In the genomic region with DNA sequence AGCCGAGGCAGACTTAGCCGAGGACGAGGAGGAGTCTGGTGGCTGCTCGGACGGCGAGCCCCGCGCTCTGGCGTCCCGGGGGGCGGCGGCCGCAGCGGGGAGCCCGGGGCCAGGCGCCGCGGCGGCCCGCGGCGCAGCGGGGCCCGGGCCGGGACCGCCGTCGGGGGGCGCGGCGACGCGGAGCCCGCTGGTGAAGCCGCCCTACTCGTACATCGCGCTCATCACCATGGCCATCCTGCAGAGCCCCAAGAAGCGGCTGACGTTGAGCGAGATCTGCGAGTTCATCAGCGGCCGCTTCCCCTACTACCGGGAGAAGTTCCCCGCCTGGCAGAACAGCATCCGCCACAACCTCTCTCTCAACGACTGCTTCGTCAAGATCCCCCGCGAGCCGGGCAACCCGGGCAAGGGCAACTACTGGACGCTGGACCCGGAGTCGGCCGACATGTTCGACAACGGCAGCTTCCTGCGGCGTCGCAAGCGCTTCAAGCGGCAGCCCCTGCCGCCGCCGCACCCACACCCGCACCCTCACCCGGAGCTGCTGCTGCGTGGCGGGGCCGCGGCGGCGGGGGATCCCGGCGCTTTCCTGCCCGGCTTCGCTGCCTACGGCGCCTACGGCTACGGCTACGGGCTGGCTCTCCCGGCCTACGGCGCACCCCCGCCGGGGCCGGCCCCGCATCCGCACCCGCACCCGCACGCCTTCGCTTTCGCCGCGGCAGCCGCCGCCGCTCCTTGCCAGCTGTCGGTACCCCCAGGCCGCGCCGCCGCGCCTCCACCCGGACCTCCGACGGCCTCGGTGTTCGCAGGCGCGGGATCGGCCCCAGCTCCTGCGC, we compare ENCODE assay signal across 1 cellular context.
TF ChIP-seq lines count a peak whose summit lies in the region.

No MANE protein-coding gene starts in this region.

TF ChIP-seq in liver, 16 proteins besides CTCF, POLR2A, EP300 and RAD21 (continued from another document):
- TF ChIP-seq, protein P1, sequence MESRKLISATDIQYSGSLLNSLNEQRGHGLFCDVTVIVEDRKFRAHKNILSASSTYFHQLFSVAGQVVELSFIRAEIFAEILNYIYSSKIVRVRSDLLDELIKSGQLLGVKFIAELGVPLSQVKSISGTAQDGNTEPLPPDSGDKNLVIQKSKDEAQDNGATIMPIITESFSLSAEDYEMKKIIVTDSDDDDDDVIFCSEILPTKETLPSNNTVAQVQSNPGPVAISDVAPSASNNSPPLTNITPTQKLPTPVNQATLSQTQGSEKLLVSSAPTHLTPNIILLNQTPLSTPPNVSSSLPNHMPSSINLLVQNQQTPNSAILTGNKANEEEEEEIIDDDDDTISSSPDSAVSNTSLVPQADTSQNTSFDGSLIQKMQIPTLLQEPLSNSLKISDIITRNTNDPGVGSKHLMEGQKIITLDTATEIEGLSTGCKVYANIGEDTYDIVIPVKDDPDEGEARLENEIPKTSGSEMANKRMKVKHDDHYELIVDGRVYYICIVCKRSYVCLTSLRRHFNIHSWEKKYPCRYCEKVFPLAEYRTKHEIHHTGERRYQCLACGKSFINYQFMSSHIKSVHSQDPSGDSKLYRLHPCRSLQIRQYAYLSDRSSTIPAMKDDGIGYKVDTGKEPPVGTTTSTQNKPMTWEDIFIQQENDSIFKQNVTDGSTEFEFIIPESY (IDR thresholded peaks at IDR 0.05), result no peak
- TF ChIP-seq FOXA2 (IDR thresholded peaks at IDR 0.05) (no peak), JUND (IDR thresholded peaks at IDR 0.05) (no peak), GABPA (IDR thresholded peaks at IDR 0.05 in 1 of 2, conservative IDR thresholded peaks at IDR 0.05 in 1 of 2) (no peak), TAF1 (conservative IDR thresholded peaks at IDR 0.05) (no peak), SP1 (IDR thresholded peaks at IDR 0.05) (no peak), YY1 (IDR thresholded peaks at IDR 0.05) (no peak), EGR1 (IDR thresholded peaks at IDR 0.05; ENCODE audit: low read depth in 2 of 2) (no peak), RXRA (IDR thresholded peaks at IDR 0.05) (no peak), FOXA1 (IDR thresholded peaks at IDR 0.05) (no peak), ATF3 (IDR thresholded peaks at IDR 0.05) (no peak), MAX (IDR thresholded peaks at IDR 0.05) (no peak), HNF4A (conservative IDR thresholded peaks at IDR 0.05) (no peak)
TF ChIP-seq in liver: peak in this region for 0.
